Comparison of ENCODE assay signal across 8 cellular contexts in genomic region chr18:59969486-59970028, GRCh38.
A peak's percentile ranks its signal among the peaks of the same experiment; 100 is the strongest.
DNase-seq lines count a peak whose midpoint lies in the region; ATAC-seq and TF ChIP-seq lines count a peak whose summit lies in the region.
"Not testable (repeated sequence)": the region's sequence is repeated elsewhere in the genome, so short reads cannot be mapped to it uniquely, and the experiment has no call there.

No MANE protein-coding gene starts in this region.

- CTCF ChIA-PET in BJ (lab: Yijun Ruan, JAX) = interaction anchor here (1.1 kb wide), 1 partner anchor 13 kb away, joined by 3 read pairs; no protein-coding TSS in a partner anchor
- CTCF ChIA-PET in activated CD8-positive, alpha-beta memory T cell treated with anti-CD3 and anti-CD28 coated beads, Interleukin-2, amount 10 ng/mL, durations not matched to agents 7 days and 5 days (lab: Charles Lee) = not testable (repeated sequence)

- H3K27me3 Mint-ChIP-seq in activated CD8-positive, alpha-beta memory T cell treated with anti-CD3 and anti-CD28 coated beads, Interleukin-2, amount 10 ng/mL, durations not matched to agents 7 days and 5 days = peaks cover 33% of the 10 kb centered on the region
- peaks cover 34% of the 10 kb centered on the region for H3K27me3 Mint-ChIP-seq in stimulated activated naive CD8-positive, alpha-beta T cell treated with anti-CD3 and anti-CD28 coated beads, Interleukin-15, amount 100 ng/mL, for 72 hours

- in situ Hi-C loops in brain microvascular endothelial cell (cut with HindIII; ENCODE audit: low pct_ligation_motif_present, low sequenced_read_pairs) = not testable (repeated sequence)

- H3K9me3 ChIP-seq in fibroblast of lung (ENCODE audit: control insufficient read depth, insufficient read depth, low read depth, low read length) = not testable (repeated sequence)

- peak overlapping the region; percentile 13 for H3K4me2 ChIP-seq in fibroblast of lung (ENCODE audit: extremely low read depth, insufficient read depth, low read length)

- not testable (repeated sequence) for H3K79me2 ChIP-seq in fibroblast of lung (ENCODE audit: control insufficient read depth, insufficient read depth, low read length)

- H4K20me1 ChIP-seq in fibroblast of lung (ENCODE audit: control insufficient read depth, extremely low read depth, insufficient read depth, low read length) = not testable (repeated sequence)

- ATAC-seq in activated CD8-positive, alpha-beta memory T cell treated with anti-CD3 and anti-CD28 coated beads, Interleukin-2, amount 10 ng/mL, durations not matched to agents 7 days and 5 days = peak; percentile 9
- peak; percentile 24 for ATAC-seq in stimulated activated naive CD8-positive, alpha-beta T cell treated with anti-CD3 and anti-CD28 coated beads, Interleukin-15, amount 100 ng/mL, for 72 hours

- not testable (repeated sequence) for H3K9me3 Mint-ChIP-seq in activated CD8-positive, alpha-beta memory T cell treated with anti-CD3 and anti-CD28 coated beads, Interleukin-2, amount 10 ng/mL, durations not matched to agents 7 days and 5 days (ENCODE audit: low read depth); stimulated activated naive CD8-positive, alpha-beta T cell treated with anti-CD3 and anti-CD28 coated beads, Interleukin-15, amount 100 ng/mL, for 72 hours

- not testable (repeated sequence) for H3K36me3 ChIP-seq in BJ (ENCODE audit: control insufficient read depth, insufficient read depth, low read length); brain microvascular endothelial cell (replicated peaks); fibroblast of lung (ENCODE audit: control insufficient read depth, insufficient read depth, low read length); urinary bladder (ENCODE audit: insufficient read depth)

- not testable (repeated sequence) for DNase-seq in BJ (ENCODE audit: low read depth); activated CD8-positive, alpha-beta memory T cell treated with anti-CD3 and anti-CD28 coated beads, Interleukin-2, amount 10 ng/mL, durations not matched to agents 7 days and 5 days; brain microvascular endothelial cell; fibroblast of lung (ENCODE audit: low read depth in 2 of 2); stimulated activated naive CD8-positive, alpha-beta T cell treated with anti-CD3 and anti-CD28 coated beads, Interleukin-15, amount 100 ng/mL, for 72 hours
- DNase-seq in left kidney (ENCODE audit: low read depth, low spot score) (peak; percentile 50), retina (peak; percentile 61)

- not testable (repeated sequence) for H3K27me3 ChIP-seq in BJ (ENCODE audit: control insufficient read depth, insufficient read depth, low read length); brain microvascular endothelial cell (replicated peaks)
- H3K27me3 ChIP-seq in fibroblast of lung (ENCODE audit: control insufficient read depth, insufficient read depth, low read length) = peaks cover 20% of the 10 kb centered on the region

- H3K4me3 ChIP-seq in BJ (ENCODE audit: low read depth, low read length) (peak overlapping the region; percentile 31), brain microvascular endothelial cell (ENCODE audit: low read depth, low read length) (peak overlapping the region; percentile 27), urinary bladder (ENCODE audit: low read depth, low read length) (peak overlapping the region; percentile 26)
- H3K4me3 ChIP-seq in fibroblast of lung (replicated peaks in 1 of 4; ENCODE audit: control extremely low read depth in 1 of 4, insufficient read depth in 1 of 4, low read depth in 3 of 4, low read length in 4 of 4) = not testable (repeated sequence)

- not testable (repeated sequence) for H3K4me3 Mint-ChIP-seq in activated CD8-positive, alpha-beta memory T cell treated with anti-CD3 and anti-CD28 coated beads, Interleukin-2, amount 10 ng/mL, durations not matched to agents 7 days and 5 days; stimulated activated naive CD8-positive, alpha-beta T cell treated with anti-CD3 and anti-CD28 coated beads, Interleukin-15, amount 100 ng/mL, for 72 hours

- not testable (repeated sequence) for H3K4me1 ChIP-seq in fibroblast of lung (ENCODE audit: control insufficient read depth, extremely low read depth, insufficient read depth, low read length); urinary bladder (ENCODE audit: insufficient read depth)

- not testable (repeated sequence) for H3K27ac Mint-ChIP-seq in activated CD8-positive, alpha-beta memory T cell treated with anti-CD3 and anti-CD28 coated beads, Interleukin-2, amount 10 ng/mL, durations not matched to agents 7 days and 5 days; stimulated activated naive CD8-positive, alpha-beta T cell treated with anti-CD3 and anti-CD28 coated beads, Interleukin-15, amount 100 ng/mL, for 72 hours

- H3K9ac ChIP-seq in fibroblast of lung (ENCODE audit: insufficient read depth, low read length) = not testable (repeated sequence)

- H3K4me1 Mint-ChIP-seq in activated CD8-positive, alpha-beta memory T cell treated with anti-CD3 and anti-CD28 coated beads, Interleukin-2, amount 10 ng/mL, durations not matched to agents 7 days and 5 days = peaks cover 16% of the 10 kb centered on the region
- H3K4me1 Mint-ChIP-seq in stimulated activated naive CD8-positive, alpha-beta T cell treated with anti-CD3 and anti-CD28 coated beads, Interleukin-15, amount 100 ng/mL, for 72 hours = peaks cover 13% of the 10 kb centered on the region

- POLR2A ChIA-PET in BJ (lab: Charles Lee) = not testable (repeated sequence)

- not testable (repeated sequence) for TF ChIP-seq CTCF in BJ (IDR thresholded peaks at IDR 0.05; ENCODE audit: insufficient read depth, low read depth, low read length); brain microvascular endothelial cell (IDR thresholded peaks at IDR 0.05; ENCODE audit: low read depth, low read length, missing control alignments); fibroblast of lung (conservative IDR thresholded peaks at IDR 0.05 in 1 of 2, IDR thresholded peaks at IDR 0.05 in 1 of 2; ENCODE audit: low read depth in 1 of 2, low read length in 2 of 2)

- not testable (repeated sequence) for H3K36me3 Mint-ChIP-seq in activated CD8-positive, alpha-beta memory T cell treated with anti-CD3 and anti-CD28 coated beads, Interleukin-2, amount 10 ng/mL, durations not matched to agents 7 days and 5 days

- H3K27ac ChIP-seq in brain microvascular endothelial cell; fibroblast of lung (ENCODE audit: insufficient read depth, low read length); urinary bladder (ENCODE audit: low read depth): not testable (repeated sequence)

- not testable (repeated sequence) for H2AFZ ChIP-seq in fibroblast of lung (ENCODE audit: low read length)

- WGBS in urinary bladder = 36% methylated on average over 54 of the region's 56 CpGs
